ENCODE assay signal across 29 cellular contexts in the genomic region with DNA sequence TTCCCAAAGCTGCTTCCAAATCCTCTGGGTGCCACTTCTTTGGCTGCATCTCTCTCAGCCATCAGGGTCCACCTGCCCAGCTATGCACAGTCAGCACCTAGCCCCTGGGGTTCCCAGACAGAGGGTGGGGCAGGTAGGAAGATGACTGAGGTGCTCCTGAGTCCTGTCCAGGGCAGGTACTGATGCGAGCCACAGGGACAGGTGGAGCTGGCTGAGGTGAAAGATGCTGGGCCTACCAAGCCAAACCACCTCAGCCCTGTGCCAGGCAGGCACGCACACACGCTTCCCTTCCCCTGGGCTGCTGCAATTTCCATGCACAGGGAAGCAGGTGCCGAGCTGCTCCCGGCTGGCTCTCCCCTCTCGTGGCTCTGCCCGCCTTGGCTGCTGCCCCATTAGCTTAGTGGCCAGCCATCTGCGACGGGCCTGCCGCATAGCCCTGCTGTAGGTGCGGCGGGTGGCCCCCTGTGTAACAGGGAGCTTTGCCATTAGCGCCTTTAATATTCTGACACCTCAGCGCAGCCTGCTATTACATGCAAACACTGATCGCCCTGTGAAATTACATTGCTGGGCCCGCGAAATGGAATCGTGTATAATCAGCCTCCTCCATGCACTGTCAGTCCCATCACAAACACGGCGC. TPM values are rescaled to one million over a fixed set of nuclear protein-coding genes. Genes with fewer than 3 reads are reported as not detected.
DNase-seq lines count a peak whose midpoint lies in the region; ATAC-seq and TF ChIP-seq lines count a peak whose summit lies in the region.
"Had no signal": no experiment of that assay in that cellular context is flagged by ENCODE, and none has a peak within 500 bp of the region (broad histone marks: within the 10 kb centered on the region; RNA-seq: fewer than 3 reads in every experiment).

No MANE protein-coding gene starts in this region.

- in situ Hi-C loops in transverse colon (cut with MboI; ENCODE audit: low pct_ligation_motif_present in 1 of 4, low pct_unique_long_range_greater_than_20kb in 1 of 4, low sequenced_read_pairs in 3 of 4) = no loop called here

- peak overlapping the region; percentile 41 for H3K27ac ChIP-seq in colonic mucosa
- H3K27ac ChIP-seq in transverse colon = peak overlapping the region; percentile 31 to 74 (median 46)
- H3K27ac ChIP-seq: body of pancreas, epithelial cell of prostate, pancreas, Peyer's patch, tibial artery had no signal

- H3K9ac ChIP-seq in colonic mucosa (ENCODE audit: low read depth in 2 of 2, low read length in 2 of 2) = peak overlapping the region in 1 of 2 donors; percentile 13

- WGBS in transverse colon (ENCODE audit: low coverage in 1 of 2), 2 donors = 70 to 82% methylated on average over 2 to 15 of the region's 20 CpGs

- intact Hi-C loops in colonic mucosa (cut with DNase I) (no loop called here), transverse colon (cut with DNase I; ENCODE audit: low total_unique reads) (no loop called here)

- TF ChIP-seq POLR2A in transverse colon (IDR thresholded peaks at IDR 0.05) = no peak

- H3K36me3 ChIP-seq in colonic mucosa (no peaks in the 10 kb centered on the region), transverse colon (no peaks in the 10 kb centered on the region), H7 (replicated peaks; ENCODE audit: control insufficient read depth, insufficient read depth, low read length) (no peaks in the 10 kb centered on the region)
- H3K36me3 ChIP-seq: pancreas, Peyer's patch had no signal

- no peak for TF ChIP-seq EP300 in transverse colon (IDR thresholded peaks at IDR 0.05; ENCODE audit: low read depth)

- no peaks in the 10 kb centered on the region for H3K9me3 ChIP-seq in colonic mucosa
- H3K9me3 ChIP-seq in transverse colon = no peaks in the 10 kb centered on the region
- H3K9me3 ChIP-seq: body of pancreas, pancreas, Peyer's patch, tibial artery had no signal

- peak; percentile 47 for DNase-seq in NCI-H2107 (lab: John Stamatoyannopoulos, UW)
- no peak for DNase-seq in NCI-H2107 treated with DMSO at 0.1 percent for 48 hours (lab: John Stamatoyannopoulos, UW; ENCODE audit: unreplicated experiment)
- peak; percentile 44 for DNase-seq in NCI-H774 (lab: John Stamatoyannopoulos, UW)
- no peak for DNase-seq in colonic mucosa
- DNase-seq in transverse colon = no peak
- no peak for DNase-seq in activated CD4-positive, alpha-beta T cell treated with anti-CD3 and anti-CD28 coated beads, Interleukin-2, amount 50 U/mL, for 4 hours
- no peak for DNase-seq in H7
- DNase-seq: activated CD4-positive, alpha-beta T cell treated with anti-CD3 and anti-CD28 coated beads, Interleukin-2, amount 50 U/mL, for 1 hour; activated CD8-positive, alpha-beta memory T cell treated with anti-CD3 and anti-CD28 coated beads, Interleukin-2, amount 10 ng/mL, durations not matched to agents 7 days and 5 days; activated naive CD4-positive, alpha-beta T cell; activated T-cell treated with anti-CD3 and anti-CD28 coated beads, Interleukin-2, amount 50 U/mL, for 72 hours; AML-193; body of pancreas; CD4-positive, alpha-beta T cell; effector CD8-positive, alpha-beta T cell; HCEC 1CT; NCI-H146; NCI-H226; pancreas; small intestine; stimulated activated CD4-positive, alpha-beta T cell treated with anti-CD3 and anti-CD28 coated beads, Interleukin-1b, Interleukin-23, amount 100 ng/mL, for 48 hours; stimulated activated CD8-positive, alpha-beta memory T cell treated with anti-CD3 and anti-CD28 coated beads, Interleukin-4, amount 100 ng/mL, for 48 hours; SW 1271; T1000; tibial artery had no signal

- TF ChIP-seq CTCF in colonic mucosa (IDR thresholded peaks at IDR 0.05) = no peak
- no peak for TF ChIP-seq CTCF in transverse colon (IDR thresholded peaks at IDR 0.05)

- H3K27me3 ChIP-seq in colonic mucosa (no peaks in the 10 kb centered on the region), transverse colon (no peaks in the 10 kb centered on the region), H7 (ENCODE audit: control insufficient read depth, insufficient read depth, low read length) (no peaks in the 10 kb centered on the region)
- H3K27me3 ChIP-seq: body of pancreas, pancreas, Peyer's patch, tibial artery had no signal

- no peak overlapping the region for H3K4me3 ChIP-seq in colonic mucosa
- H3K4me3 ChIP-seq in transverse colon = no peak overlapping the region
- no peak overlapping the region for H3K4me3 ChIP-seq in H7 (ENCODE audit: insufficient read depth, low read depth, low read length)
- H3K4me3 ChIP-seq: body of pancreas, pancreas, Peyer's patch, tibial artery had no signal

- H3K4me1 ChIP-seq in colonic mucosa = peaks cover 10% of the 10 kb centered on the region
- H3K4me1 ChIP-seq in transverse colon = peaks cover 0 to 20% (median 13%) of the 10 kb centered on the region in 4 donors
- H3K4me1 ChIP-seq: body of pancreas, pancreas, Peyer's patch, tibial artery had no signal

- ATAC-seq in GM18519 (IDR thresholded peaks at IDR 0.05; ENCODE audit: low FRiP score, unreplicated experiment) = no peak
- ATAC-seq: activated CD8-positive, alpha-beta memory T cell treated with anti-CD3 and anti-CD28 coated beads, Interleukin-2, amount 10 ng/mL, durations not matched to agents 7 days and 5 days; activated T-cell treated with anti-CD3 and anti-CD28 coated beads, Interleukin-2, amount 50 U/mL, for 72 hours; body of pancreas; pancreas; WTC11 had no signal

RNA-seq across cellular contexts. Expression of a gene that starts 38.8 kb away (rescaled TPM):
- total RNA-seq in colonic mucosa (10 to 100 TPM; 30.6 to 51.5 TPM), transverse colon (100 to 1,000 TPM in 2 of 4 donors, 10 to 100 TPM in 2; 57.8 to 130 (median 93.6) TPM)
- total RNA-seq in H7 (2014; rRNA removed; shearing (Covaris generic)) = 20.7 and 25.5 TPM in 2 replicates

Comparison
In these comparisons a context has a peak if more than half of its experiments do, and no peak if none do; other contexts are left out.
1. DNase-seq: peak in NCI-H2107 (single experiment) and NCI-H774 (single experiment); none in NCI-H2107 treated with DMSO at 0.1 percent for 48 hours (single experiment), colonic mucosa (single experiment), transverse colon (single experiment), activated CD4-positive, alpha-beta T cell treated with anti-CD3 and anti-CD28 coated beads, Interleukin-2, amount 50 U/mL, for 4 hours (0 of 2) and H7 (single experiment).